Comparison of ENCODE assay signal across 8 cellular contexts in the genomic region with DNA sequence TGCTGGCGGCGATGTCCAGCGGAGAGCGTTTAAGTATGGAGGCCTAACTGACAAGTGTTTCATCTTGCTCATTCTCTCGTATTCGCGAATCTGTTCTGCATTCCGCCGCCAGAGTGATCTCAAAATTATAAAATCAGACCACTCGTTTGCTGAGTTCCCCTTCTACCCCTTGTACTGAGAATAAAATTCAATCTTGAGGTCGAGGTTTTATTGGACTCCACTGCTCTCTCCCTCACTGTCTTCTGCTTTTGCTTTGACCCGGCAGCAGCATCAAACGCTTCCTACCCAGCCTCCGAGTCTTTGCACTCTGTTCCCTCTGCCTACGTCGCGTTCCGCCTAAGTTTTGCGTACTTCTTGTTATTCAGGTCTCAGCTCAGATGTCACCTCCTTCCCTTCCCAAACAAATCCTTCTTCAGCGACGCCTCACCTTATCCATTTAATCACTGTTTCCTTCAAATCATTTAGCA. TPM values are rescaled to one million over a fixed set of nuclear protein-coding genes. Genes with fewer than 3 reads are reported as not detected.
A peak's percentile ranks its signal among the peaks of the same experiment; 100 is the strongest.
DNase-seq lines count a peak whose midpoint lies in the region; ATAC-seq and TF ChIP-seq lines count a peak whose summit lies in the region.

No MANE protein-coding gene starts in this region.

- ATAC-seq in GM21381 (IDR thresholded peaks at IDR 0.05; ENCODE audit: unreplicated experiment) (no peak), HG03521 (IDR thresholded peaks at IDR 0.05; ENCODE audit: unreplicated experiment) (no peak)

- H3K27me3 ChIP-seq in ascending aorta (no peaks in the 10 kb centered on the region), layer of hippocampus (ENCODE audit: control insufficient read depth, insufficient read depth, low read length) (no peaks in the 10 kb centered on the region), stomach smooth muscle (ENCODE audit: control insufficient read depth in 1 of 2, insufficient read depth in 2 of 2, low read length in 2 of 2) (no peaks in the 10 kb centered on the region)

- peak overlapping the region; percentile 59 to 96 for H3K4me3 ChIP-seq in ascending aorta
- peak overlapping the region; percentile 70 to 88 for H3K4me3 ChIP-seq in stomach smooth muscle (ENCODE audit: low read length in 2 of 2)

- intact Hi-C loops in ascending aorta (cut with DNase I) = loop anchor here (1.0 to 2.0 kb wide), 4 partner anchors 225 to 705 kb away; a partner anchor contains a TSS

- H3K9me3 ChIP-seq in ascending aorta (no peaks in the 10 kb centered on the region), stomach smooth muscle (ENCODE audit: control insufficient read depth in 2 of 2, low read length in 2 of 2) (no peaks in the 10 kb centered on the region)

- H3K4me1 ChIP-seq in ascending aorta = peaks cover 14 to 21% of the 10 kb centered on the region in 2 donors
- peaks cover 15% of the 10 kb centered on the region for H3K4me1 ChIP-seq in stomach smooth muscle (ENCODE audit: control insufficient read depth, insufficient read depth, low read length)

- no peak for TF ChIP-seq CTCF in ascending aorta (IDR thresholded peaks at IDR 0.05)

- DNase-seq in activated CD4-positive, CD25-positive, alpha-beta regulatory T cell treated with anti-CD3 and anti-CD28 coated beads, Interleukin-2, amount 50 U/mL, for 16 hours (ENCODE audit: low read depth, low spot score) = peak; percentile 10
- no peak for DNase-seq in activated CD4-positive, CD25-positive, alpha-beta regulatory T cell (lab: John Stamatoyannopoulos, UW)
- peak; percentile 76 for DNase-seq in NCI-H526 treated with DMSO at 0.1 percent for 48 hours (lab: John Stamatoyannopoulos, UW)
- DNase-seq in ascending aorta (ENCODE audit: low spot score in 2 of 2) = no peak

- peaks cover 7 to 8% of the 10 kb centered on the region in 2 donors for H3K36me3 ChIP-seq in ascending aorta
- H3K36me3 ChIP-seq in stomach smooth muscle (ENCODE audit: control insufficient read depth in 2 of 2, insufficient read depth in 2 of 2, low read length in 2 of 2) = peaks cover 2 to 4% of the 10 kb centered on the region in 2 donors

- H3K27ac ChIP-seq in ascending aorta (peak overlapping the region in 1 of 2 donors; percentile 31), layer of hippocampus (ENCODE audit: low read depth, low read length) (peak overlapping the region; percentile 13), stomach smooth muscle (ENCODE audit: low read length) (peak overlapping the region; percentile 19)

- peak overlapping the region; percentile 50 to 69 for H3K9ac ChIP-seq in stomach smooth muscle (ENCODE audit: low read length in 2 of 2)

RNA-seq across cellular contexts. Expression of a gene that starts 0.5 kb away (rescaled TPM):
- total RNA-seq in ascending aorta = 10.5 TPM

RNA-seq across cellular contexts. Expression of a gene that starts 0.8 kb away (rescaled TPM):
- 44.8 TPM for total RNA-seq in ascending aorta

RNA-seq across cellular contexts. Expression of a gene that starts 26.8 kb away (rescaled TPM):
- 6.4 TPM for total RNA-seq in ascending aorta

Comparison
In these comparisons a context has a peak if more than half of its experiments do, and no peak if none do; other contexts are left out.
1. DNase-seq: peak in activated CD4-positive, CD25-positive, alpha-beta regulatory T cell treated with anti-CD3 and anti-CD28 coated beads, Interleukin-2, amount 50 U/mL, for 16 hours (single experiment) and NCI-H526 treated with DMSO at 0.1 percent for 48 hours (single experiment); none in activated CD4-positive, CD25-positive, alpha-beta regulatory T cell (0 of 4) and ascending aorta (0 of 2).